In the genomic region with DNA sequence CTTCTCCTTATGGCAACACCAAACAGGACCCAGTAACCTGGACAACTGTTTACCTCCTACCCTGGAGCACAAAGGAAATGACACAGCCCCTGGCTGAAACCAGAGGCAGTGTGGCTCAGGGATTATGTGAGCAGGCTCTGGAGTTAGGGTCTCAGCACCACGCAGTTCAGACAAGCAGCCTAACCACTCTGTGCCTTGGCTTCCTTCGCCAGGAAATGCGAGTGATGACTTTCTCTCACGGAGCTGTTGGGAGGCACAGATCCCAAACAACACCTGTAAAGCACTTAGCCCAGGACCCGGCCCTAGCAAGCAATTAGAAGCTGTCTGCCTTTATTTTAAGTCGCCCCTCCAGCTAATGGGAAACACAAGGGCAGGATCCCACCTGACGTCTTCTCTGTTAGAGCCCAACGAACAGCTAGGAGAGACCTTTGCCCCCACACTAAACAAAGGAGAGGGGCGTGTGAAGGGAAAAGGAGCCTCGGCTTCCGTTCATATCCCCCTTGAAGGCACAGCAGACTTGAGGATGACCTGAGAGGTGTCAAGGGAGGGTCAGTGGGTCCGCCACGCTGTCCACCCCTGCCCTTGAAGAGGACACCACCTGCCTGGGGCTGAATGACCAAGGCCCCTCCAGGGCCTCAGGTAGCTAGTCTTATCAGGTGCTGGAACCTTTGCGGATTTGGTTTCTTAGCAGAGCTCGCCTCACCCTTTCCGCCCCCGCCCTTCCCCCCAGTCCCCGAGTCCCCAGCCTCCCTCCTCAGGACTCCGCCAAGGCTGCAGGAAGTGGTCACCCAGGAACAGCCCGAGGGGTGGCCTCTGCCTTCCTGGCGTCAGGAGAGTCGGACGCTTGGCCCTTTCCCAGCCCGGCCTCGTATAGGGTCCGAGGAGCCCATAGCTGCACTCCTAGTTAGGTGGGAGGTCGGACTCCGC, we compare ENCODE assay signal across 8 cellular contexts. TPM values are rescaled to one million over a fixed set of nuclear protein-coding genes. Genes with fewer than 3 reads are reported as not detected.
A peak's percentile ranks its signal among the peaks of the same experiment; 100 is the strongest.
DNase-seq lines count a peak whose midpoint lies in the region; ATAC-seq, FAIRE-seq and TF ChIP-seq lines count a peak whose summit lies in the region.

No MANE protein-coding gene starts in this region.

- TF ChIP-seq CTCF in bronchial epithelial cell (IDR thresholded peaks at IDR 0.05; ENCODE audit: insufficient read depth, low read length, severe bottlenecking) (no peak), kidney epithelial cell (IDR thresholded peaks at IDR 0.05; ENCODE audit: insufficient read depth, low read length, poor library complexity, severe bottlenecking) (no peak)

- no peak for FAIRE-seq in bronchial epithelial cell (lab: Jason Lieb, UNC)

- peaks cover 13% of the 10 kb centered on the region for H3K27me3 ChIP-seq in bronchial epithelial cell (ENCODE audit: control insufficient read depth, insufficient read depth, low read length)
- H3K27me3 ChIP-seq in kidney epithelial cell (ENCODE audit: control insufficient read depth, insufficient read depth, low read length): no peaks in the 10 kb centered on the region

- ATAC-seq in HG02642 (IDR thresholded peaks at IDR 0.05; ENCODE audit: poor library complexity, unreplicated experiment) (peak; percentile 27), GM18519 (IDR thresholded peaks at IDR 0.05; ENCODE audit: low FRiP score, unreplicated experiment) (no peak)

- H3K36me3 ChIP-seq in bronchial epithelial cell (ENCODE audit: control insufficient read depth, insufficient read depth, low read length): no peaks in the 10 kb centered on the region
- no peaks in the 10 kb centered on the region for H3K36me3 ChIP-seq in kidney epithelial cell (ENCODE audit: control insufficient read depth, insufficient read depth, low read length)

- DNase-seq in COLO668 (lab: John Stamatoyannopoulos, UW; ENCODE audit: unreplicated experiment): peak; percentile 69
- DNase-seq in SKM-1 treated with dmso at 0.1 percent for 144 hours (lab: John Stamatoyannopoulos, UW; ENCODE audit: unreplicated experiment): peak; percentile 24
- DNase-seq in bronchial epithelial cell (ENCODE audit: low read depth): peak; percentile 66
- DNase-seq in kidney epithelial cell (ENCODE audit: low read depth): no peak
- peak in 2 of 3 donors; percentile 21 to 36 for DNase-seq in stimulated activated CD4-positive, alpha-beta T cell treated with anti-CD3 and anti-CD28 coated beads, Interleukin-12 subunit alpha, Interleukin-12 subunit beta, amount 100 ng/mL, for 48 hours (ENCODE audit: low read depth in 2 of 3, low spot score in 1 of 3)
- DNase-seq in NCI-H1694 treated with DMSO at 0.1 percent for 48 hours (lab: John Stamatoyannopoulos, UW): no peak

- H3K4me3 ChIP-seq in bronchial epithelial cell (ENCODE audit: low read depth, low read length) (peak overlapping the region; percentile 72), kidney epithelial cell (ENCODE audit: low read depth, low read length) (peak overlapping the region; percentile 92)

RNA-seq across cellular contexts. Expression of gene TMEM63A, which starts 0.8 kb away (rescaled TPM):
- total RNA-seq in bronchial epithelial cell: 4.7 and 7.9 TPM in 2 replicates
- total RNA-seq in kidney epithelial cell: 17.5 and 36.2 TPM in 2 replicates

RNA-seq across cellular contexts. Expression of gene LEFTY1, which starts 7.6 kb away (rescaled TPM):
- total RNA-seq in bronchial epithelial cell (not detected in 2 replicates), kidney epithelial cell (not detected in 2 replicates)

RNA-seq across cellular contexts. Expression of gene PYCR2, which starts 42.7 kb away (rescaled TPM):
- total RNA-seq in bronchial epithelial cell: 19.5 and 35.3 TPM in 2 replicates
- 38.1 and 51.2 TPM in 2 replicates for total RNA-seq in kidney epithelial cell

RNA-seq across cellular contexts. Expression of gene LEFTY2, which starts 59.7 kb away (rescaled TPM):
- total RNA-seq in bronchial epithelial cell: not detected in 2 replicates
- not detected in 2 replicates for total RNA-seq in kidney epithelial cell

Comparison
In these comparisons a context has a peak if more than half of its experiments do, and no peak if none do; other contexts are left out.
1. DNase-seq: peak in COLO668 (single experiment), SKM-1 treated with dmso at 0.1 percent for 144 hours (single experiment), bronchial epithelial cell (single experiment) and stimulated activated CD4-positive, alpha-beta T cell treated with anti-CD3 and anti-CD28 coated beads, Interleukin-12 subunit alpha, Interleukin-12 subunit beta, amount 100 ng/mL, for 48 hours (2 of 3); none in kidney epithelial cell (single experiment) and NCI-H1694 treated with DMSO at 0.1 percent for 48 hours (single experiment).